ENCODE assay signal across 8 cellular contexts in the genomic region with DNA sequence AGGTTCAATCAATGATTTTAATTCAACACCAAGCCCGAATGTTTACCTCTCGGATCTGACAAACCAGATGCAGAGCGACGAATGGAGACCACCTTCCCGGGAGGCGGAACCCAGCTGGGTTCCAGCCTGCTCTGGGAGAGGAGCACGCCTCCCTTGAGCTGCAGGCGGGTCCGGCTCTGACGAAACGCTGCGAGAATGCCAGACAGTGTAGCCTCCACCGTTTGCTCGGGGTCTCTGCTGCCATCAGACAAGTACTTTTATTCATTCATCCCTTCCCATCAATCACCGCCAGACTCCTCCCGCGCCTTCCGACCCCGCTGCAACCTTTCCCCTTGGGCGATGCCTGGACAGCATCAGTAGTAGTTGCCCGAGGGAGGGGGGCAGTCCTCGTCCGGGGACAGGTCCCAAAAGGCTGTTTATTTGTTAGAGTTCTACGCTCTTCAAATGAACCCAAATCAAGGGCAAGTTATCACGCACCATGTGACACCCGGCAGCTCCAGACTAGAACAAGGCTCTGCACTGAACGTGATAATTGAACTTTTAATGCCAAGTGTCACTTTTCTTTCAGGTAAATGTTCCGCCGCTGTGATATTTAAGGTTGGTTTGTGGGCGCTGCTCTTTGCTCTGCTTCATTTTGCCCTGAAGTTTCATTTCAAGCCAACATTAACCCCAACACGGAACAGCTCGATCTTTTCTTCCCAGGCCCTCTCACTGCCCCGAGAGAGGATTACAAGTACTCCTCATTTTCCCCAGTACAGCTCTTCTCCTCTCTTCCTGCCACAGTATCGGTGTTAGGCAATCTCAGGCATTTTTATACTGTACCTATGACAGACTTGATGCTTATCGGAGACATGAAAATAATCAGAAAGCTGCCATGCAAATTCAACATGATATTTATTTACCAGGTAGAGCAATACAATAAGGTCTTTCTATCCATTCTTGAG. TPM values are rescaled to one million over a fixed set of nuclear protein-coding genes. Genes with fewer than 3 reads are reported as not detected.
A peak's percentile ranks its signal among the peaks of the same experiment; 100 is the strongest.
DNase-seq lines count a peak whose midpoint lies in the region; ATAC-seq and TF ChIP-seq lines count a peak whose summit lies in the region.

No MANE protein-coding gene starts in this region.

- intact Hi-C loops in esophagus muscularis mucosa (cut with DNase I): no loop called here

- no peaks in the 10 kb centered on the region for H3K36me3 Mint-ChIP-seq in HFFc6 (ENCODE audit: low read depth)

- H3K4me3 Mint-ChIP-seq in HFFc6: no peak overlapping the region

- peaks cover 6% of the 10 kb centered on the region; the same call in 1 of the 2 replicates for H3K9me3 Mint-ChIP-seq in HFFc6

- H3K9ac ChIP-seq in mucosa of stomach (ENCODE audit: low read length): peak overlapping the region; percentile 33

- H3K9me3 ChIP-seq in esophagus muscularis mucosa (no peaks in the 10 kb centered on the region), mucosa of stomach (ENCODE audit: control insufficient read depth, low read length) (no peaks in the 10 kb centered on the region)

- H3K4me3 ChIP-seq in GM06990 (replicated peaks; ENCODE audit: low read depth, low read length): peak overlapping the region; percentile 41
- peak overlapping the region; percentile 60 to 67 (median 62) for H3K4me3 ChIP-seq in esophagus muscularis mucosa
- peak overlapping the region; percentile 4 for H3K4me3 ChIP-seq in mucosa of stomach (ENCODE audit: low read length)

- H3K4me1 Mint-ChIP-seq in HFFc6 (ENCODE audit: low read depth): no peaks in the 10 kb centered on the region

- no peak for TF ChIP-seq CTCF in GM06990 (IDR thresholded peaks at IDR 0.05; ENCODE audit: insufficient read depth, low read length, poor library complexity, severe bottlenecking)
- no peak for TF ChIP-seq CTCF in esophagus muscularis mucosa (IDR thresholded peaks at IDR 0.05)
- TF ChIP-seq CTCF in HFFc6 (IDR thresholded peaks at IDR 0.05): no peak

- peaks cover 1% of the 10 kb centered on the region; the same call in 1 of the 2 replicates for H3K27me3 ChIP-seq in GM06990 (replicated peaks; ENCODE audit: control insufficient read depth, insufficient read depth, low read length)
- H3K27me3 ChIP-seq in esophagus muscularis mucosa: peaks cover 0 to 22% (median 5%) of the 10 kb centered on the region in 4 donors
- H3K27me3 ChIP-seq in mucosa of stomach (ENCODE audit: control insufficient read depth, insufficient read depth, low read length): peaks cover 39% of the 10 kb centered on the region

- no peak for DNase-seq in GM06990 (ENCODE audit: extremely low read depth, insufficient read length)
- DNase-seq in NCI-H1105 treated with DMSO at 0.1 percent for 48 hours (lab: John Stamatoyannopoulos, UW): peak; percentile 19
- DNase-seq in esophagus muscularis mucosa (ENCODE audit: extremely low spot score): no peak
- DNase-seq in HFFc6: no peak
- no peak for DNase-seq in stimulated activated naive CD4-positive, alpha-beta T cell (lab: John Stamatoyannopoulos, UW)

- no peak overlapping the region for H3K27ac Mint-ChIP-seq in HFFc6

- no peak for TF ChIP-seq POLR2A in esophagus muscularis mucosa (IDR thresholded peaks at IDR 0.05; ENCODE audit: low read depth)

- H3K27ac ChIP-seq in esophagus muscularis mucosa (replicated peaks in 1 of 4): peak overlapping the region; percentile 58 to 77 (median 66)

- ATAC-seq in GM21529 (IDR thresholded peaks at IDR 0.05; ENCODE audit: unreplicated experiment): no peak
- no peak for ATAC-seq in HG03442 (IDR thresholded peaks at IDR 0.05; ENCODE audit: unreplicated experiment)

- H3K4me1 ChIP-seq in esophagus muscularis mucosa: peaks cover 0 to 26% (median 24%) of the 10 kb centered on the region in 4 donors
- H3K4me1 ChIP-seq in mucosa of stomach (ENCODE audit: control insufficient read depth, insufficient read depth, low read length): peaks cover 6% of the 10 kb centered on the region

- H3K36me3 ChIP-seq in GM06990 (ENCODE audit: control insufficient read depth, insufficient read depth, low read length) (no peaks in the 10 kb centered on the region), esophagus muscularis mucosa (no peaks in the 10 kb centered on the region), mucosa of stomach (ENCODE audit: control insufficient read depth, insufficient read depth, low read length) (no peaks in the 10 kb centered on the region)

- H3K27me3 Mint-ChIP-seq in HFFc6 (ENCODE audit: insufficient read depth): peaks cover 4% of the 10 kb centered on the region

- no peak for TF ChIP-seq EP300 in esophagus muscularis mucosa (IDR thresholded peaks at IDR 0.05)

- WGBS in esophagus muscularis mucosa: 7% methylated on average over 35 of the region's 35 CpGs

RNA-seq across cellular contexts. Expression of gene EDNRB, which starts 1.0 kb away (rescaled TPM):
- 10 to 100 TPM; 16.2 to 56.4 (median 51.9) TPM for total RNA-seq in esophagus muscularis mucosa
- total RNA-seq in HFFc6 (2021; fragmentation: NEBNext Ultra II Directional; extraction: Animal tissue kit (Norgen Biotek cat#: 25700)): not detected

Comparison
In these comparisons a context has a peak if more than half of its experiments do, and no peak if none do; other contexts are left out.
1. H3K4me3 ChIP-seq: peak in every context shown above with its lines; median percentile 62 in esophagus muscularis mucosa; 41 in GM06990; 4 in mucosa of stomach.
2. RNA of gene EDNRB, which starts 1.0 kb away (total RNA-seq): 16.2 to 56.4 TPM in esophagus muscularis mucosa; not detected in HFFc6; every median in the first group is over 10 times any median in the second.